27 cellular contexts compared by ENCODE assay signal in genomic region chr16:87358696-87359095, GRCh38.
"Had no signal": no experiment of that assay in that cellular context is flagged by ENCODE, and none has a peak within 500 bp of the region (broad histone marks: within the 10 kb centered on the region; RNA-seq: fewer than 3 reads in every experiment).

No MANE protein-coding gene starts in this region.

- H3K27ac ChIP-seq: coronary artery, esophagus squamous epithelium, neutrophil, parathyroid adenoma, suprapubic skin, transverse colon, upper lobe of right lung, uterus had no signal

- H3K4me3 ChIP-seq: coronary artery, esophagus squamous epithelium, mucosa of descending colon, suprapubic skin, transverse colon, upper lobe of right lung, uterus had no signal

- H3K4me3 Mint-ChIP-seq: central memory CD8-positive, alpha-beta T cell; mesothelial cell of epicardium; natural killer cell treated with Interleukin-12 subunit alpha and Interleukin-12 subunit beta and Interleukin-15 and Interleukin-18, amount 100 ng/mL, for 72 hours; neural crest cell; stimulated activated memory B cell treated with anti-CD40 and anti-IgM and Interleukin-4, amounts not matched to agents 10 μg/mL and 1 μg/mL and 100 μg/mL, for 72 hours; stimulated activated naive CD8-positive, alpha-beta T cell treated with anti-CD3 and anti-CD28 coated beads, Interleukin-15, amount 100 ng/mL, for 72 hours had no signal

- H3K36me3 ChIP-seq: neutrophil, uterus had no signal

- H3K4me1 Mint-ChIP-seq: stimulated activated memory B cell treated with anti-CD40 and anti-IgM and Interleukin-4, amounts not matched to agents 10 μg/mL and 1 μg/mL and 100 μg/mL, for 72 hours had no signal

- H3K9me3 ChIP-seq: esophagus squamous epithelium, mucosa of descending colon, neutrophil, suprapubic skin, transverse colon, upper lobe of right lung, uterus had no signal

- H3K27me3 ChIP-seq: esophagus squamous epithelium, neutrophil, suprapubic skin, transverse colon, upper lobe of right lung, uterus had no signal

- DNase-seq: dermis blood vessel endothelial cell; effector memory CD4-positive, alpha-beta T cell; erythroblast; esophagus squamous epithelium; foreskin melanocyte; head of caudate nucleus; mesenchymal stem cell; naive B cell; stimulated activated CD4-positive, alpha-beta T cell treated with anti-CD3 and anti-CD28 coated beads, Interleukin-2, amount 100 ng/mL, for 24 hours; stimulated activated CD4-positive, alpha-beta T cell treated with anti-CD3 and anti-CD28 coated beads, Interleukin-4, amount 100 ng/mL, for 24 hours; stimulated activated naive CD8-positive, alpha-beta T cell treated with anti-CD3 and anti-CD28 coated beads, Interleukin-15, amount 100 ng/mL, for 72 hours; transverse colon; upper lobe of right lung; uterus had no signal

- H3K27ac Mint-ChIP-seq: mesothelial cell of epicardium; naive B cell; natural killer cell treated with Interleukin-12 subunit alpha and Interleukin-12 subunit beta and Interleukin-15 and Interleukin-18, amount 100 ng/mL, for 72 hours; progenitor cell of endocrine pancreas; stimulated activated memory B cell treated with anti-CD40 and anti-IgM and Interleukin-4, amounts not matched to agents 10 μg/mL and 1 μg/mL and 100 μg/mL, for 72 hours had no signal

- H3K9ac ChIP-seq: parathyroid adenoma had no signal

- H3K9me3 Mint-ChIP-seq: central memory CD8-positive, alpha-beta T cell; mesothelial cell of epicardium; naive B cell; natural killer cell treated with Interleukin-12 subunit alpha and Interleukin-12 subunit beta and Interleukin-15 and Interleukin-18, amount 100 ng/mL, for 72 hours; neural crest cell; stimulated activated memory B cell treated with anti-CD40 and anti-IgM and Interleukin-4, amounts not matched to agents 10 μg/mL and 1 μg/mL and 100 μg/mL, for 72 hours; stimulated activated naive CD8-positive, alpha-beta T cell treated with anti-CD3 and anti-CD28 coated beads, Interleukin-15, amount 100 ng/mL, for 72 hours had no signal

- H3K27me3 Mint-ChIP-seq: central memory CD8-positive, alpha-beta T cell; naive B cell; natural killer cell treated with Interleukin-12 subunit alpha and Interleukin-12 subunit beta and Interleukin-15 and Interleukin-18, amount 100 ng/mL, for 72 hours; progenitor cell of endocrine pancreas; stimulated activated memory B cell treated with anti-CD40 and anti-IgM and Interleukin-4, amounts not matched to agents 10 μg/mL and 1 μg/mL and 100 μg/mL, for 72 hours; stimulated activated naive CD8-positive, alpha-beta T cell treated with anti-CD3 and anti-CD28 coated beads, Interleukin-15, amount 100 ng/mL, for 72 hours had no signal

- FAIRE-seq: keratinocyte had no signal

- H3K4me1 ChIP-seq: uterus had no signal

- ATAC-seq: mucosa of descending colon; natural killer cell treated with Interleukin-12 subunit alpha and Interleukin-12 subunit beta and Interleukin-15 and Interleukin-18, amount 100 ng/mL, for 72 hours; sciatic nerve; stimulated activated memory B cell treated with anti-CD40 and anti-IgM and Interleukin-4, amounts not matched to agents 10 μg/mL and 1 μg/mL and 100 μg/mL, for 72 hours; stimulated activated naive CD8-positive, alpha-beta T cell treated with anti-CD3 and anti-CD28 coated beads, Interleukin-15, amount 100 ng/mL, for 72 hours; upper lobe of right lung had no signal
